In the genomic region with DNA sequence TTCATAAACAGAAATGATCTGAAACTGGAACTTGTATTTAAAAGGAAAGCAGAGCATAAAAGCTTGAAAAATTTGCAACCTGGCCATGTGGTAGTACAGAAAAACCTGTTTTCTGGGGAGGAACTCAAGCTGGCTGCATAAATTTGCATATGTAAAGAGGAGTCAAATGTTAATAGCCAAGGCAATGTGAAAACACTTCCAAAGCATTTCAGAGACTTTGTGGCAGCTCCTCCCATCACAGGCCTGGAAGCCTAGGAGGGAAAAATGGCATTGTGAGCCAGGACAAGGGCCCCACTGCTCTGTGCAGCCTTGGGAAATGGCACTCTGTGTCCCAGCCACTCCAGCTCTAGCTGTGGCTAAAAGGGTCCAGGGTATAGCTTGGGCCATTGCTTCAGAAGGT, we compare ENCODE assay signal across 22 cellular contexts.
"Had no signal": no experiment of that assay in that cellular context is flagged by ENCODE, and none has a peak within 500 bp of the region (broad histone marks: within the 10 kb centered on the region; RNA-seq: fewer than 3 reads in every experiment).

No MANE protein-coding gene starts in this region.

- H3K27me3 ChIP-seq: SJSA1 had no signal

- H3K9me3 ChIP-seq: SJSA1 had no signal

- H3K36me3 ChIP-seq: SJSA1 had no signal

- H3K27ac ChIP-seq: HL-60, SJSA1, SK-N-MC had no signal

- H3K4me1 ChIP-seq: SJSA1 had no signal

- H3K4me3 ChIP-seq: SJSA1, SK-N-MC had no signal

- DNase-seq: KBM-7, MV-4-11, NCI-H1048, NCI-H1105, NCI-H1417, NCI-H1436 treated with DMSO at 0.1 percent for 48 hours, NCI-H1694 treated with DMSO at 0.1 percent for 48 hours, NCI-H1930, NCI-H2081, NCI-H2107, NCI-H2227 treated with DMSO at 0.1 percent for 48 hours, NCI-H446, NCI-H510A, NCI-H524 treated with DMSO at 0.1 percent for 48 hours, NCI-H69, NCI-H774, Right ventricle myocardium superior, RPMI8226, SIG-M5 had no signal
